Comparison of ENCODE assay signal across 10 cellular contexts in genomic region chr12:26153421-26154154, GRCh38. TPM values are rescaled to one million over a fixed set of nuclear protein-coding genes. Genes with fewer than 3 reads are reported as not detected.
A peak's percentile ranks its signal among the peaks of the same experiment; 100 is the strongest.
DNase-seq lines count a peak whose midpoint lies in the region; ATAC-seq and TF ChIP-seq lines count a peak whose summit lies in the region.
"Had no signal": no experiment of that assay in that cellular context is flagged by ENCODE, and none has a peak within 500 bp of the region (broad histone marks: within the 10 kb centered on the region; RNA-seq: fewer than 3 reads in every experiment).

No MANE protein-coding gene starts in this region.

- intact Hi-C loops in left lung (cut with DNase I): no loop called here

- peak; percentile 90 for DNase-seq in AG04450 (ENCODE audit: low read depth, low spot score)
- peak; percentile 95 for DNase-seq in LHCN-M2 (ENCODE audit: low read depth)
- peak; percentile 95 for DNase-seq in choroid plexus epithelial cell (ENCODE audit: low read depth)
- no peak for DNase-seq in left lung
- DNase-seq in NCI-H1048 (lab: John Stamatoyannopoulos, UW): no peak
- no peak for DNase-seq in cerebellar nuclear complex (lab: John Stamatoyannopoulos, UW)
- DNase-seq in activated gamma-delta T cell treated with Interleukin-2 at 50 U/mL for 16 hours: no peak
- DNase-seq: stimulated activated CD4-positive, alpha-beta T cell treated with anti-CD3 and anti-CD28 coated beads, Interleukin-2, amount 100 ng/mL, for 48 hours had no signal

- H3K9me3 ChIP-seq in AG04450 (ENCODE audit: control insufficient read depth, insufficient read depth, low read length): no peaks in the 10 kb centered on the region
- no peaks in the 10 kb centered on the region for H3K9me3 ChIP-seq in left lung

- no peak overlapping the region for H3K4me3 ChIP-seq in AG04450 (ENCODE audit: low read depth, low read length)
- H3K4me3 ChIP-seq in choroid plexus epithelial cell (ENCODE audit: low read depth, low read length): no peak overlapping the region
- H3K4me3 ChIP-seq in left lung: no peak overlapping the region

- no peaks in the 10 kb centered on the region for H3K36me3 ChIP-seq in left lung

- H3K27ac ChIP-seq in AG04450 (ENCODE audit: low read depth, low read length) (peak overlapping the region; percentile 72), left lung (no peak overlapping the region)
- H3K27ac ChIP-seq: KMS-11 had no signal

- CTCF ChIA-PET in AG04450 (lab: Charles Lee): interaction anchor here (0.5 to 1.4 kb wide), 4 partner anchors 10 to 29 kb away, joined by 3 to 7 read pairs (median 3); partner anchors contain the start of gene BHLHE41

- H3K4me1 ChIP-seq in left lung: peaks cover 0 to 4% of the 10 kb centered on the region in 2 donors

- POLR2A ChIA-PET in AG04450 (lab: Yijun Ruan, JAX): interaction anchor here (0.5 to 1.5 kb wide), 3 partner anchors 30 to 1223 kb away, joined by 3 to 9 read pairs (median 3); partner anchors contain the start of gene BHLHE41

- ATAC-seq in left lung (peak; percentile 92), GM21528 (IDR thresholded peaks at IDR 0.05; ENCODE audit: low FRiP score, unreplicated experiment) (no peak)

- TF ChIP-seq CTCF in AG04450 (IDR thresholded peaks at IDR 0.05; ENCODE audit: low read depth, low read length) (peak; percentile 32; the same call in 1 of the 2 replicates), choroid plexus epithelial cell (conservative IDR thresholded peaks at IDR 0.05; ENCODE audit: low read depth, low read length) (peak; percentile 41), left lung (IDR thresholded peaks at IDR 0.05) (no peak)

- H3K27me3 ChIP-seq in AG04450 (ENCODE audit: control insufficient read depth, insufficient read depth, low read length) (no peaks in the 10 kb centered on the region), left lung (no peaks in the 10 kb centered on the region)

RNA-seq across cellular contexts. Expression of gene BHLHE41, which starts 28.8 kb away (rescaled TPM):
- polyA plus RNA-seq in AG04450 (2011; rRNA removed): 0.96 and 1.7 TPM in 2 replicates
- polyA minus RNA-seq in AG04450 (2011; rRNA and poly(A)+ RNA removed): 1.4 and 2.6 TPM in 2 replicates
- total RNA-seq in LHCN-M2 (2014; rRNA removed) (2.4 and 4.0 TPM in 2 replicates), left lung (10 to 100 TPM; 17.0 to 25.8 TPM)
- 4.8 TPM for polyA plus RNA-seq in LHCN-M2 (2012)

RNA-seq across cellular contexts. Expression of gene SSPN, which starts 41.8 kb away (rescaled TPM):
- polyA plus RNA-seq in AG04450 (2011; rRNA removed): 19.9 and 21.6 TPM in 2 replicates
- polyA minus RNA-seq in AG04450 (2011; rRNA and poly(A)+ RNA removed): 44.0 and 57.7 TPM in 2 replicates
- total RNA-seq in LHCN-M2 (2014; rRNA removed): 9.0 and 12.8 TPM in 2 replicates
- 7.8 TPM for polyA plus RNA-seq in LHCN-M2 (2012)
- total RNA-seq in left lung: 10 to 100 TPM in 1 of 2 donors, 1 to 10 TPM in 1; 6.9 to 18.6 TPM

Comparison
In these comparisons a context has a peak if more than half of its experiments do, and no peak if none do; other contexts are left out.
1. DNase-seq: peak in AG04450 (single experiment), LHCN-M2 (single experiment) and choroid plexus epithelial cell (single experiment); none in left lung (0 of 2), NCI-H1048 (single experiment), cerebellar nuclear complex (0 of 2) and activated gamma-delta T cell treated with Interleukin-2 at 50 U/mL for 16 hours (single experiment).
2. CTCF ChIP-seq: peak in AG04450 (single experiment) and choroid plexus epithelial cell (single experiment); none in left lung (0 of 2).